Comparison of ENCODE assay signal across 9 cellular contexts in the genomic region with DNA sequence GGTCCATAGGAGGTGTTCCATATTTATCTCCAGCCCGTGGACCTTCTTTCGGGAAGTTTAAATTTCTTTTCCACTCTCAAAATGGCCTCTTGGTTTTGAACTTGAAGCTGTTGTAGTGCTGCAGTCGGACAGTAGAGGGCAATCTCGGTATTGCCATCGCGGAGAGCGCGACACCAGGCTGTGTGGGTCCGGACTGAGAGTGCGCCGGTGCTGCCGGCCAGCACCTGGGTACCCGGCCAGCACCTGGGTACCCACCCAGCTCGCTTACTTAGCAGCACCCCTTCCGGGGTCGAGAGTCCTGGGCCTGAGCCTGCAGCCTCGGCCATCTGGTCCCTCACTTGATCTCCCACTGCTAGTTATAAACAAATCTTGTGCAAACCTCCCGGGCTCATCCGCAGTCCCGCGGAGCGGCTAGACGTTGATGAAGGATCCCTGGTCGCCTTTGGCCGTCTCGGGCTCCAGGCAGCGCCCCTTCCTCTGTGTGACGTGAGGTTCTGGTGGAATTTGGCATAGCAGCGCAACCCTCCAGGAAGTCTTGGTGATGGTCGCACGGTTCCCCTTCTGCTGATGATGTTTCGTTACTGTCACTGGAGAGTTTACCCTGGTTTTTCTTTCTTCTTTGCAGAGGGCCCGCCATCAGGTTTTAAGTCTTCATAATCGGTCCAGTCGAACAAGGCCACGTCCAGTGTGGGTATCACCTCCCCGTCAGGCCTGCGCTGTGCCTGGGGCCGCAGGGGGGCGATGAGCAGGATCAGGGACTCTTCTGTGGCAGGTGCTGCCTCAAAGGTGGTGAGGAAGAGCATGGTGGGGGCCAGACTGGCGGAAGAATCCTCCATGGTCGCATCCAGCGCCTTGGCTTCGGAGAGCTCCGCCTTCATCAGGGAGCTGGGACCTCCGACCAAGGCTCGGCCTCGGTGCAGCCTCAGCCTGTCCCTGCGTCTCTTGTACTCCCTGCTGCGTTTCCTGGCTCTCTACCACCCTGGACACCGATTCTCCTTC. TPM values are rescaled to one million over a fixed set of nuclear protein-coding genes. Genes with fewer than 3 reads are reported as not detected.
DNase-seq lines count a peak whose midpoint lies in the region; ATAC-seq and TF ChIP-seq lines count a peak whose summit lies in the region.
"Had no signal": no experiment of that assay in that cellular context is flagged by ENCODE, and none has a peak within 500 bp of the region (broad histone marks: within the 10 kb centered on the region; RNA-seq: fewer than 3 reads in every experiment).

No MANE protein-coding gene starts in this region.

- H3K9me3 ChIP-seq in PC-3 (ENCODE audit: low read length), result no peaks in the 10 kb centered on the region

- peak overlapping the region; percentile 15 for H3K56ac ChIP-seq in mesendoderm (ENCODE audit: low read length)

- DNase-seq in GM19238 (ENCODE audit: insufficient read length, low spot score) (peak; percentile 9), PC-3 (peak; percentile 23), astrocyte of the spinal cord (ENCODE audit: low read depth, low spot score) (no peak), mesendoderm (peak; percentile 58), ureter (ENCODE audit: low spot score) (no peak)

- H4K8ac ChIP-seq in mesendoderm (ENCODE audit: low read depth, low read length), result no peak overlapping the region

- no peak overlapping the region for H2AK5ac ChIP-seq in mesendoderm (ENCODE audit: low read length)

- H2BK120ac ChIP-seq in mesendoderm (ENCODE audit: low read depth, low read length), result no peak overlapping the region

- no peaks in the 10 kb centered on the region for H3K79me2 ChIP-seq in PC-3 (ENCODE audit: low read length)
- no peaks in the 10 kb centered on the region for H3K79me2 ChIP-seq in mesendoderm (ENCODE audit: control insufficient read depth, insufficient read depth, low read length)

- no peak overlapping the region for H4K5ac ChIP-seq in mesendoderm (ENCODE audit: low read length)

- H3K4me2 ChIP-seq in PC-3 (ENCODE audit: low read length), result no peak overlapping the region
- H3K4me2 ChIP-seq in mesendoderm (ENCODE audit: low read length), result no peak overlapping the region

- TF ChIP-seq CTCF in 22Rv1 (IDR thresholded peaks at IDR 0.05) (peak; percentile 74), PC-3 (conservative IDR thresholded peaks at IDR 0.05; ENCODE audit: low read depth, low read length) (peak; percentile 50), astrocyte of the spinal cord (IDR thresholded peaks at IDR 0.05; ENCODE audit: low read depth, low read length) (peak; percentile 47)

- no peaks in the 10 kb centered on the region for H3K9me2 ChIP-seq in PC-3 (replicated peaks; ENCODE audit: low read length)

- H3K23ac ChIP-seq in mesendoderm (ENCODE audit: low read length), result no peak overlapping the region

- BruUV-seq in PC-3 (replicated peaks; lab: Mats Ljungman, UMichigan), result no TSS peak

- in situ Hi-C loops in astrocyte of the spinal cord (cut with HindIII; ENCODE audit: low sequenced_read_pairs), result no loop called here

- no peaks in the 10 kb centered on the region for H3K27me3 ChIP-seq in PC-3 (ENCODE audit: low read length)
- no peaks in the 10 kb centered on the region for H3K27me3 ChIP-seq in mesendoderm (ENCODE audit: insufficient read depth, low read length, poor library complexity)

- no peak overlapping the region for H2AFZ ChIP-seq in PC-3 (ENCODE audit: low read length)

- POLR2A ChIA-PET in PC-3 (lab: Charles Lee; ENCODE audit: unreplicated experiment), result no interaction called here

- no peak overlapping the region for H3K4me3 ChIP-seq in PC-3 (ENCODE audit: low read length)
- H3K4me3 ChIP-seq in astrocyte of the spinal cord (ENCODE audit: low read depth, low read length), result no peak overlapping the region
- H3K4me3 ChIP-seq in mesendoderm (ENCODE audit: low read length), result no peak overlapping the region
- H3K4me3 ChIP-seq: skin epidermis had no signal

- ATAC-seq in PC-3, result no peak
- ATAC-seq in HG02642 (IDR thresholded peaks at IDR 0.05; ENCODE audit: poor library complexity, unreplicated experiment), result no peak
- no peak for ATAC-seq in GM19452 (IDR thresholded peaks at IDR 0.05; ENCODE audit: unreplicated experiment)

- no peak overlapping the region for H2BK15ac ChIP-seq in mesendoderm (replicated peaks; ENCODE audit: low read depth)

- H3K9ac ChIP-seq in PC-3 (ENCODE audit: low read length), result no peak overlapping the region
- no peak overlapping the region for H3K9ac ChIP-seq in mesendoderm (ENCODE audit: low read length)

- no peaks in the 10 kb centered on the region for H3F3A ChIP-seq in PC-3 (ENCODE audit: low read length, unreplicated experiment)

- CTCF ChIA-PET in PC-3 (lab: Charles Lee), result no interaction called here

- H3K18ac ChIP-seq in mesendoderm (ENCODE audit: low read length), result no peak overlapping the region

- no CpG with 5 or more reads among the region's 51 CpGs for whole genome bisulfite sequencing in mesendoderm (ENCODE audit: extremely low coverage, insufficient coverage, low lambda C conversion rate)

- H3K4me1 ChIP-seq in PC-3 (ENCODE audit: insufficient read depth, low read length) (no peaks in the 10 kb centered on the region), mesendoderm (ENCODE audit: control insufficient read depth, low read depth, low read length) (no peaks in the 10 kb centered on the region)

- no peak overlapping the region for H2BK5ac ChIP-seq in mesendoderm (ENCODE audit: low read length)

- no peak overlapping the region for H3K4ac ChIP-seq in mesendoderm (ENCODE audit: low read depth, low read length)

- intact Hi-C loops in PC-3 (cut with micrococcal nuclease), result no loop called here

- no peaks in the 10 kb centered on the region for H4K20me1 ChIP-seq in PC-3 (ENCODE audit: low read length)

- no peaks in the 10 kb centered on the region for H3K36me3 ChIP-seq in PC-3 (ENCODE audit: low read depth, low read length)
- no peaks in the 10 kb centered on the region for H3K36me3 ChIP-seq in mesendoderm (ENCODE audit: control insufficient read depth, insufficient read depth, low read length)

- H3K79me1 ChIP-seq in mesendoderm (ENCODE audit: low read length), result no peaks in the 10 kb centered on the region

- H3K27ac ChIP-seq in 22Rv1 (no peak overlapping the region), PC-3 (ENCODE audit: low read length) (no peak overlapping the region), mesendoderm (ENCODE audit: low read depth, low read length) (no peak overlapping the region)
- H3K27ac ChIP-seq: skin epidermis had no signal

RNA-seq across cellular contexts. Expression of a gene that starts 17.8 kb away (rescaled TPM):
- total RNA-seq in PC-3 (2014; rRNA removed) (not detected in 2 replicates), ureter (not detected)
- polyA plus RNA-seq in mesendoderm (2013, experiment 1 of 2), result not detected
- not detected for polyA plus RNA-seq in mesendoderm (2013, experiment 2 of 2)

RNA-seq across cellular contexts. Expression of a gene that starts 51.5 kb away (rescaled TPM):
- total RNA-seq in PC-3 (2014; rRNA removed), result 1.8 and 3.5 TPM in 2 replicates
- polyA plus RNA-seq in mesendoderm (2013, experiment 1 of 2), result 42.1 TPM
- polyA plus RNA-seq in mesendoderm (2013, experiment 2 of 2), result 46.0 TPM
- 2.3 TPM for total RNA-seq in ureter

Comparison
In these comparisons a context has a peak if more than half of its experiments do, and no peak if none do; other contexts are left out.
1. DNase-seq: peak in GM19238 (single experiment), PC-3 (single experiment) and mesendoderm (single experiment); none in astrocyte of the spinal cord (single experiment) and ureter (single experiment).
2. Peak in every context shown above with its lines, with median percentiles within 50 percentile points of each other: CTCF ChIP-seq.